In the genomic region with DNA sequence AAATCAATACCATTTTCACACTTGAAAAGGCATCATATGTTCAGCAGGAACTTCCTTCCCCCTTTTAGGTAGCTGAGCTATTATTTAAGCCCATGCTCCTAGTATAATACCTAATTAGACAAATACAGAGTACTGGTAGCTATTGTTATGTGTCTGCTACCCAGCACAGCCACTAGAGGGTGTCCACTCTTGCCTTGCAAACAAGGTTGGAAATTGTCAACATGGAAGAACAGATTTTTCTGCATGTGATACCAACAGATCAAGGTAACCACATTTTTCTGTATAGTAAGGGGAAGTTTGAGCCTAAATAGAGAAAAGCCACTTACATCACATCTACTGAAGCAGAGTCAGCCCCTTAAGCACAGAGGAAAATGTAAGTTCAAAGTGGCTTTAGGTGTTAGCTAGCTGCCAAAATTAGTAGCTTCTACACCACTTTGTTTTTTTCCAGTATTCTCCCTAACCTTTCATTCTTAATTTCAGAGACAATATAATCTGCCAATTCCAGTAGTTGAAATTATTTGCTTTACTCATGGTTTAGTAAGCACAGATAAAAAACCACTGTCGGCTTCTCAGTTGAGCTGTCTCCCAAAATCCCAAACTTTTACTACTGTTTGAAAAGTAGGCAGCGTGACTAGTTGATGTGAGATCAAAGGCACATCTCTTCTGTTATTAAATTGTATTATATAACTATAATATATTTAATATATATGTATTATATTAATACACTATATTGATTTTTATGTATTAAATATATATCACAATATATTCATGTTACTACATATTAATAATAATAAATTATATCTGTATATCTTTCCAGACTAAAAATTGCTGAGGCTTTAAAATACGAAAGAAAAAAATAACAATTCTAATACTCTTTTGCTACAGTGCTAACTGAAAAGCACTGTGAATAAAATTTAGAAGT, we compare ENCODE assay signal across 8 cellular contexts. TPM values are rescaled to one million over a fixed set of nuclear protein-coding genes. Genes with fewer than 3 reads are reported as not detected.
DNase-seq lines count a peak whose midpoint lies in the region; ATAC-seq and TF ChIP-seq lines count a peak whose summit lies in the region.

No MANE protein-coding gene starts in this region.

- ATAC-seq in body of pancreas: peak; percentile 67

- in situ Hi-C loops in GM23248 (cut with MboI): no loop called here

- H2AFZ ChIP-seq in GM23248: peak overlapping the region; percentile 27; the same call in 1 of the 2 replicates

- no peak overlapping the region for H3K4me2 ChIP-seq in GM23248 (ENCODE audit: unreplicated experiment)

- H3K9ac ChIP-seq in GM23248: no peak overlapping the region

- H3K36me3 ChIP-seq in GM23248 (ENCODE audit: low read depth): no peaks in the 10 kb centered on the region
- H3K36me3 ChIP-seq in body of pancreas (replicated peaks in 1 of 2; ENCODE audit: insufficient read depth in 1 of 2, low read depth in 2 of 2): no peaks in the 10 kb centered on the region

- no peaks in the 10 kb centered on the region for H4K20me1 ChIP-seq in GM23248 (ENCODE audit: insufficient read depth)

- no peaks in the 10 kb centered on the region for H3K4me1 ChIP-seq in GM23248 (ENCODE audit: insufficient read depth)
- no peaks in the 10 kb centered on the region for H3K4me1 ChIP-seq in body of pancreas

- no peak for TF ChIP-seq POLR2A in body of pancreas (IDR thresholded peaks at IDR 0.05)

- DNase-seq in NOMO-1 (lab: John Stamatoyannopoulos, UW; ENCODE audit: unreplicated experiment in 2 of 2) (peak; percentile 6 to 37), NOMO-1 treated with dmso at 0.1 percent for 144 hours (lab: John Stamatoyannopoulos, UW; ENCODE audit: unreplicated experiment) (no peak), GM23248 (peak; percentile 83), SK-N-DZ (ENCODE audit: low spot score) (peak; percentile 62), body of pancreas (peak; percentile 60 to 77 (median 68)), iPS-NIHi7 (ENCODE audit: extremely low spot score) (peak; percentile 61)
- DNase-seq in stimulated activated CD4-positive, alpha-beta T cell treated with anti-CD3 and anti-CD28 coated beads, Interleukin-1b, Interleukin-23, amount 100 ng/mL, for 48 hours: peak; percentile 46

- H3K27ac ChIP-seq in GM23248: no peak overlapping the region
- no peak overlapping the region for H3K27ac ChIP-seq in body of pancreas

- H3K9me3 ChIP-seq in GM23248 (ENCODE audit: low read depth): no peaks in the 10 kb centered on the region
- no peaks in the 10 kb centered on the region for H3K9me3 ChIP-seq in body of pancreas

- H3K27me3 ChIP-seq in GM23248 (replicated peaks; ENCODE audit: insufficient read depth) (no peaks in the 10 kb centered on the region), body of pancreas (no peaks in the 10 kb centered on the region)

- H3F3A ChIP-seq in GM23248 (ENCODE audit: insufficient read depth): no peaks in the 10 kb centered on the region

- 68 to 79% methylated on average over 3 of the region's 3 CpGs for WGBS in GM23248 (ENCODE audit: low coverage in 1 of 2, low lambda C conversion rate in 2 of 2, missing lambda C conversion rate in 2 of 2), 2 experiments
- 68 to 79% methylated on average over 3 of the region's 3 CpGs for WGBS in body of pancreas, 2 donors

- intact Hi-C loops in body of pancreas (cut with DNase I): no loop called here

- peak; percentile 65 to 82 (median 76) for TF ChIP-seq CTCF in body of pancreas (IDR thresholded peaks at IDR 0.05)

- TF ChIP-seq EP300 in Ishikawa (IDR thresholded peaks at IDR 0.05; ENCODE audit: borderline replicate concordance): no peak

- H3K79me2 ChIP-seq in GM23248 (ENCODE audit: insufficient read depth): no peaks in the 10 kb centered on the region

- no peak overlapping the region for H3K4me3 ChIP-seq in GM23248
- H3K4me3 ChIP-seq in body of pancreas: no peak overlapping the region

- peak; percentile 91 for TF ChIP-seq RAD21 in Ishikawa (IDR thresholded peaks at IDR 0.05; ENCODE audit: low read depth)

- no peaks in the 10 kb centered on the region for H3K9me2 ChIP-seq in GM23248 (ENCODE audit: insufficient read depth)

TF ChIP-seq in Ishikawa, 13 proteins besides CTCF, POLR2A, EP300 and RAD21:
- 0 out of 2 replicates have a peak, but pooled peaks have one; percentile 40 for TF ChIP-seq YY1 (IDR thresholded peaks at IDR 0.05; ENCODE audit: low read depth)
- no peak for TF ChIP-seq ZBTB7A (IDR thresholded peaks at IDR 0.05; ENCODE audit: low read depth)

RNA-seq across cellular contexts. Expression of a gene that starts 38.2 kb away (rescaled TPM):
- 0.63 and 0.86 TPM in 2 replicates for total RNA-seq in GM23248 (2014; rRNA removed; shearing (Covaris generic))
- 0.48 and 0.68 TPM in 2 replicates for polyA plus RNA-seq in GM23248 (2016; fragmentation: Nextera tagmentation; extraction: Ambion mirVana)
- 0.16 and 0.59 TPM in 2 replicates for polyA plus RNA-seq in SK-N-DZ (2014; cell fraction: cytosol; rRNA removed)
- 0.17 and 0.63 TPM in 2 replicates for polyA plus RNA-seq in SK-N-DZ (2014; cell fraction: nucleus; rRNA removed)
- total RNA-seq in body of pancreas: 1 to 10 TPM; 1.3 TPM
